Comparison of ENCODE assay signal across 2 cellular contexts in the genomic region with DNA sequence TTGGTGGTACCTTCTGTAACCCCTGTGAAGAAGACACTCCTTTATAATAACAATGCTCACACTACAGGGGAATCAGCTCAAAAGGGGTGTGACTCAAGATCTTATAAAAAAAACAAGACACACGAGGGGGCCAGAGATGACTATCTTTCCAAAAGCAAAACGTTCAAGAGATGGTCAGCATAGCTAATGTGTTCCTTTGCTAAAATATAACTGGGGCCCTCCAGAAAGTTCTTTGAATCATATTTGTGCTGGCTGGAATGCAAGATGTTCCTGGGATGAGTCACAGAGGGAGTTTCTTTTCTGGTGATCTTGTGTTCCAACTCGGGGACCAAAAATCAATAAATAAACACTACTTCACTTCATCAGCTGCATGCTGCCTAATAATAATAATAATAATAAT.
TF ChIP-seq lines count a peak whose summit lies in the region.

No MANE protein-coding gene starts in this region.

TF ChIP-seq in SK-N-SH, 30 proteins besides CTCF, POLR2A, EP300 and RAD21 (continued from another document):
- TF ChIP-seq, protein P1, sequence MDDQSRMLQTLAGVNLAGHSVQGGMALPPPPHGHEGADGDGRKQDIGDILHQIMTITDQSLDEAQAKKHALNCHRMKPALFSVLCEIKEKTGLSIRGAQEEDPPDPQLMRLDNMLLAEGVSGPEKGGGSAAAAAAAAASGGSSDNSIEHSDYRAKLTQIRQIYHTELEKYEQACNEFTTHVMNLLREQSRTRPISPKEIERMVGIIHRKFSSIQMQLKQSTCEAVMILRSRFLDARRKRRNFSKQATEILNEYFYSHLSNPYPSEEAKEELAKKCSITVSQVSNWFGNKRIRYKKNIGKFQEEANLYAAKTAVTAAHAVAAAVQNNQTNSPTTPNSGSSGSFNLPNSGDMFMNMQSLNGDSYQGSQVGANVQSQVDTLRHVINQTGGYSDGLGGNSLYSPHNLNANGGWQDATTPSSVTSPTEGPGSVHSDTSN (IDR thresholded peaks at IDR 0.05) = no peak
- no peak for TF ChIP-seq SIN3A (IDR thresholded peaks at IDR 0.05; ENCODE audit: borderline replicate concordance, low read depth, low read length)
- TF ChIP-seq ELF1 (IDR thresholded peaks at IDR 0.05) = no peak
- TF ChIP-seq EZH2phosphoT487 (IDR thresholded peaks at IDR 0.05; ENCODE audit: borderline replicate concordance, low read depth) = no peak
- TF ChIP-seq GATA2 (CRISPR knock-in tag; IDR thresholded peaks at IDR 0.05) = no peak
- TF ChIP-seq, protein P2, sequence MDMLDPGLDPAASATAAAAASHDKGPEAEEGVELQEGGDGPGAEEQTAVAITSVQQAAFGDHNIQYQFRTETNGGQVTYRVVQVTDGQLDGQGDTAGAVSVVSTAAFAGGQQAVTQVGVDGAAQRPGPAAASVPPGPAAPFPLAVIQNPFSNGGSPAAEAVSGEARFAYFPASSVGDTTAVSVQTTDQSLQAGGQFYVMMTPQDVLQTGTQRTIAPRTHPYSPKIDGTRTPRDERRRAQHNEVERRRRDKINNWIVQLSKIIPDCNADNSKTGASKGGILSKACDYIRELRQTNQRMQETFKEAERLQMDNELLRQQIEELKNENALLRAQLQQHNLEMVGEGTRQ (IDR thresholded peaks at IDR 0.05; ENCODE audit: borderline replicate concordance, low read depth, low read length) = no peak
- TF ChIP-seq TEAD4 (IDR thresholded peaks at IDR 0.05; ENCODE audit: borderline replicate concordance, insufficient read depth) = no peak
- no peak for TF ChIP-seq YY1 (IDR thresholded peaks at IDR 0.05; ENCODE audit: low read depth)
- no peak for TF ChIP-seq TAF1 (IDR thresholded peaks at IDR 0.05; ENCODE audit: borderline replicate concordance, low read depth, low read length)
- no peak for TF ChIP-seq NRF1 (IDR thresholded peaks at IDR 0.05; ENCODE audit: low read depth, low read length)
- no peak for TF ChIP-seq RXRA (IDR thresholded peaks at IDR 0.05; ENCODE audit: borderline replicate concordance, low read depth)
- no peak for TF ChIP-seq MXI1 (IDR thresholded peaks at IDR 0.05; ENCODE audit: low read depth, low read length)
- TF ChIP-seq, protein P3, sequence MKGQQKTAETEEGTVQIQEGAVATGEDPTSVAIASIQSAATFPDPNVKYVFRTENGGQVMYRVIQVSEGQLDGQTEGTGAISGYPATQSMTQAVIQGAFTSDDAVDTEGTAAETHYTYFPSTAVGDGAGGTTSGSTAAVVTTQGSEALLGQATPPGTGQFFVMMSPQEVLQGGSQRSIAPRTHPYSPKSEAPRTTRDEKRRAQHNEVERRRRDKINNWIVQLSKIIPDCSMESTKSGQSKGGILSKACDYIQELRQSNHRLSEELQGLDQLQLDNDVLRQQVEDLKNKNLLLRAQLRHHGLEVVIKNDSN (IDR thresholded peaks at IDR 0.05; ENCODE audit: borderline replicate concordance, low read depth) = no peak
- TF ChIP-seq POLR2AphosphoS5 (IDR thresholded peaks at IDR 0.05; ENCODE audit: low read depth, low read length) = no peak
- TF ChIP-seq TCF12 (IDR thresholded peaks at IDR 0.05) = no peak

TF ChIP-seq in SK-N-SH treated with all-trans-retinoic acid at 6 μM for 48 hours, 23 proteins besides CTCF, POLR2A, EP300 and RAD21 (continued from another document):
- TF ChIP-seq, protein P4, sequence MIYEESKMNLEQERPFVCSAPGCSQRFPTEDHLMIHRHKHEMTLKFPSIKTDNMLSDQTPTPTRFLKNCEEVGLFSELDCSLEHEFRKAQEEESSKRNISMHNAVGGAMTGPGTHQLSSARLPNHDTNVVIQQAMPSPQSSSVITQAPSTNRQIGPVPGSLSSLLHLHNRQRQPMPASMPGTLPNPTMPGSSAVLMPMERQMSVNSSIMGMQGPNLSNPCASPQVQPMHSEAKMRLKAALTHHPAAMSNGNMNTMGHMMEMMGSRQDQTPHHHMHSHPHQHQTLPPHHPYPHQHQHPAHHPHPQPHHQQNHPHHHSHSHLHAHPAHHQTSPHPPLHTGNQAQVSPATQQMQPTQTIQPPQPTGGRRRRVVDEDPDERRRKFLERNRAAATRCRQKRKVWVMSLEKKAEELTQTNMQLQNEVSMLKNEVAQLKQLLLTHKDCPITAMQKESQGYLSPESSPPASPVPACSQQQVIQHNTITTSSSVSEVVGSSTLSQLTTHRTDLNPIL (CRISPR knock-in tag; IDR thresholded peaks at IDR 0.05; ENCODE audit: low read depth) = no peak
- TF ChIP-seq, protein P5, sequence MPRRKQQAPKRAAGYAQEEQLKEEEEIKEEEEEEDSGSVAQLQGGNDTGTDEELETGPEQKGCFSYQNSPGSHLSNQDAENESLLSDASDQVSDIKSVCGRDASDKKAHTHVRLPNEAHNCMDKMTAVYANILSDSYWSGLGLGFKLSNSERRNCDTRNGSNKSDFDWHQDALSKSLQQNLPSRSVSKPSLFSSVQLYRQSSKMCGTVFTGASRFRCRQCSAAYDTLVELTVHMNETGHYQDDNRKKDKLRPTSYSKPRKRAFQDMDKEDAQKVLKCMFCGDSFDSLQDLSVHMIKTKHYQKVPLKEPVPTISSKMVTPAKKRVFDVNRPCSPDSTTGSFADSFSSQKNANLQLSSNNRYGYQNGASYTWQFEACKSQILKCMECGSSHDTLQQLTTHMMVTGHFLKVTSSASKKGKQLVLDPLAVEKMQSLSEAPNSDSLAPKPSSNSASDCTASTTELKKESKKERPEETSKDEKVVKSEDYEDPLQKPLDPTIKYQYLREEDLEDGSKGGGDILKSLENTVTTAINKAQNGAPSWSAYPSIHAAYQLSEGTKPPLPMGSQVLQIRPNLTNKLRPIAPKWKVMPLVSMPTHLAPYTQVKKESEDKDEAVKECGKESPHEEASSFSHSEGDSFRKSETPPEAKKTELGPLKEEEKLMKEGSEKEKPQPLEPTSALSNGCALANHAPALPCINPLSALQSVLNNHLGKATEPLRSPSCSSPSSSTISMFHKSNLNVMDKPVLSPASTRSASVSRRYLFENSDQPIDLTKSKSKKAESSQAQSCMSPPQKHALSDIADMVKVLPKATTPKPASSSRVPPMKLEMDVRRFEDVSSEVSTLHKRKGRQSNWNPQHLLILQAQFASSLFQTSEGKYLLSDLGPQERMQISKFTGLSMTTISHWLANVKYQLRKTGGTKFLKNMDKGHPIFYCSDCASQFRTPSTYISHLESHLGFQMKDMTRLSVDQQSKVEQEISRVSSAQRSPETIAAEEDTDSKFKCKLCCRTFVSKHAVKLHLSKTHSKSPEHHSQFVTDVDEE (CRISPR knock-in tag; IDR thresholded peaks at IDR 0.05) = no peak
- TF ChIP-seq SNAI2 (CRISPR knock-in tag; IDR thresholded peaks at IDR 0.05) = no peak
- TF ChIP-seq ZNF70 (CRISPR knock-in tag; IDR thresholded peaks at IDR 0.05) = no peak
- no peak for TF ChIP-seq ZNF565 (CRISPR knock-in tag; conservative IDR thresholded peaks at IDR 0.05; ENCODE audit: low read depth)
- TF ChIP-seq TOX (CRISPR knock-in tag; IDR thresholded peaks at IDR 0.05; ENCODE audit: borderline replicate concordance) = no peak
